15 cellular contexts compared by ENCODE assay signal in the genomic region with DNA sequence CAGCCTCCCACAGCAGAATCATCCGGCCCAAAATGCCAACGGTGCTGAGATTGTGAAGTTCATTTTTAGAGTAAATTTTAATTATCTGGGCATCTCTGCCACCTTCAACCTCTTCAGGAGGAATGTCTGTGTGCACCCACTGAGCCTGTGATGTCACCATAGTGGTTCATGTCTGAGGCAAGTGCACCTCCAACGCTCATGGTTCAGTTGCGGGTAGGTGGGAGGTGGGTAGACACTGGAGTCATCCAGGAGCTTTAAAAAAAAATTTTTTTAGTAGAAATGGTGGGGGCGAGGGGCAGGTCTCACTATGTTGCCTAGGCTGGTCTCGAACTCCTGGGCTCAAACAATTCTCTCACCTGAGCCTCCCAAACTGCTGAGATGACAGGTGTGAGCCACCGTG. TPM values are rescaled to one million over a fixed set of nuclear protein-coding genes. Genes with fewer than 3 reads are reported as not detected.
DNase-seq lines count a peak whose midpoint lies in the region; ATAC-seq, FAIRE-seq and TF ChIP-seq lines count a peak whose summit lies in the region.
"Had no signal": no experiment of that assay in that cellular context is flagged by ENCODE, and none has a peak within 500 bp of the region (broad histone marks: within the 10 kb centered on the region; RNA-seq: fewer than 3 reads in every experiment).

No MANE protein-coding gene starts in this region.

- no peak overlapping the region for H2BK120ac ChIP-seq in mesenchymal stem cell (ENCODE audit: low read depth, low read length)

- no peak overlapping the region for H2AFZ ChIP-seq in mesenchymal stem cell (ENCODE audit: low read depth, low read length)

- no peak overlapping the region for H3K18ac ChIP-seq in mesenchymal stem cell (ENCODE audit: low read depth in 1 of 2, low read length in 2 of 2)

- H3K4me1 ChIP-seq in A549, result peaks cover 25% of the 10 kb centered on the region
- peaks cover 18% of the 10 kb centered on the region for H3K4me1 ChIP-seq in CD4-positive, CD25-positive, alpha-beta regulatory T cell (ENCODE audit: control insufficient read depth, insufficient read depth, low read length, poor library complexity, severe bottlenecking)
- H3K4me1 ChIP-seq in mesenchymal stem cell (ENCODE audit: control insufficient read depth, insufficient read depth, low read depth, low read length), result peaks cover 15% of the 10 kb centered on the region

- peaks cover 0 to 1% (median 0%) of the 10 kb centered on the region in 7 donors for H3K9me3 Mint-ChIP-seq in CD4-positive, CD25-positive, alpha-beta regulatory T cell
- no peaks in the 10 kb centered on the region for H3K9me3 Mint-ChIP-seq in activated T-helper 17 cell treated with anti-CD3 and anti-CD28 coated beads, Interleukin-2, amount 50 U/mL, for 72 hours

- peaks cover 5% of the 10 kb centered on the region for H3K36me3 Mint-ChIP-seq in CD4-positive, CD25-positive, alpha-beta regulatory T cell
- peaks cover 52% of the 10 kb centered on the region for H3K36me3 Mint-ChIP-seq in activated T-helper 17 cell treated with anti-CD3 and anti-CD28 coated beads, Interleukin-2, amount 50 U/mL, for 72 hours (ENCODE audit: low read depth)

- no peak for TF ChIP-seq EP300 in A549 (IDR thresholded peaks at IDR 0.05)

- no peak for FAIRE-seq in A549 (lab: Jason Lieb, UNC)
- FAIRE-seq: HTR-8/SVneo had no signal

- peaks cover 3 to 35% (median 15%) of the 10 kb centered on the region in 4 donors for H3K4me1 Mint-ChIP-seq in CD4-positive, CD25-positive, alpha-beta regulatory T cell
- peaks cover 14% of the 10 kb centered on the region for H3K4me1 Mint-ChIP-seq in activated T-helper 17 cell treated with anti-CD3 and anti-CD28 coated beads, Interleukin-2, amount 50 U/mL, for 72 hours

- H2BK15ac ChIP-seq in mesenchymal stem cell (ENCODE audit: low read depth, poor library complexity, severe bottlenecking), result no peak overlapping the region

- H3K27me3 Mint-ChIP-seq in CD4-positive, CD25-positive, alpha-beta regulatory T cell, result peaks cover 4% of the 10 kb centered on the region
- no peaks in the 10 kb centered on the region for H3K27me3 Mint-ChIP-seq in activated T-helper 17 cell treated with anti-CD3 and anti-CD28 coated beads, Interleukin-2, amount 50 U/mL, for 72 hours

- CTCF ChIA-PET in A549 (lab: Yijun Ruan, JAX), result interaction anchor here (1.0 to 14.3 kb wide), 6 partner anchors 8 to 74 kb away, joined by 3 to 87 read pairs (median 14); no protein-coding TSS in a partner anchor

- DNase-seq in A549 (ENCODE audit: low read depth in 1 of 2, low spot score in 1 of 2) (no peak), mesenchymal stem cell (no peak), OCI-M2 (lab: John Stamatoyannopoulos, UW; ENCODE audit: unreplicated experiment) (no peak), AML-193 (lab: John Stamatoyannopoulos, UW) (no peak), ecto neural progenitor cell (ENCODE audit: low spot score) (no peak)
- no peak for DNase-seq in CD4-positive, CD25-positive, alpha-beta regulatory T cell
- DNase-seq: erythroblast; NCI-H1436; NCI-H526 treated with DMSO at 0.1 percent for 48 hours; stimulated activated CD4-positive, alpha-beta T cell treated with anti-CD3 and anti-CD28 coated beads, Interleukin-12 subunit alpha, Interleukin-12 subunit beta, amount 100 ng/mL, for 4 hours had no signal

- H3K27ac Mint-ChIP-seq in CD4-positive, CD25-positive, alpha-beta regulatory T cell, result peak overlapping the region in 2 of 3 donors; percentile 36 to 83
- H3K27ac Mint-ChIP-seq in activated T-helper 17 cell treated with anti-CD3 and anti-CD28 coated beads, Interleukin-2, amount 50 U/mL, for 72 hours, result peak overlapping the region; percentile 58

- WGBS in A549 (ENCODE audit: missing lambda C conversion rate), result 91% methylated on average over 7 of the region's 7 CpGs
- 100% methylated on average over 6 of the region's 7 CpGs for WGBS in mesenchymal stem cell

- no peak for ATAC-seq in A549
- ATAC-seq in CD4-positive, CD25-positive, alpha-beta regulatory T cell (ENCODE audit: low read depth in 2 of 2), result no peak
- no peak for ATAC-seq in activated T-helper 17 cell treated with anti-CD3 and anti-CD28 coated beads, Interleukin-2, amount 50 U/mL, for 72 hours (replicated peaks)
- ATAC-seq in GM21528 (IDR thresholded peaks at IDR 0.05; ENCODE audit: low FRiP score, unreplicated experiment), result no peak

- H3K27ac ChIP-seq in A549, result no peak overlapping the region
- H3K27ac ChIP-seq in CD4-positive, CD25-positive, alpha-beta regulatory T cell (ENCODE audit: insufficient read depth, low read length, poor library complexity, severe bottlenecking), result no peak overlapping the region
- H3K27ac ChIP-seq in mesenchymal stem cell (ENCODE audit: low read length, poor library complexity, severe bottlenecking), result no peak overlapping the region
- H3K27ac ChIP-seq: SK-N-MC had no signal

- H2BK12ac ChIP-seq in mesenchymal stem cell (ENCODE audit: low read length in 2 of 2), result no peak overlapping the region

- H3K4ac ChIP-seq in mesenchymal stem cell (ENCODE audit: low read depth in 1 of 2, low read length in 2 of 2), result no peak overlapping the region

- no peak overlapping the region for H4K8ac ChIP-seq in mesenchymal stem cell (ENCODE audit: low read length)

- peak overlapping the region in 1 of 2 experiments; percentile 82 for H3K14ac ChIP-seq in mesenchymal stem cell (ENCODE audit: low read length in 2 of 2)

- H3K4me2 ChIP-seq in A549 (peak overlapping the region; percentile 95), mesenchymal stem cell (ENCODE audit: low read length, poor library complexity, severe bottlenecking) (no peak overlapping the region)

- POLR2A ChIA-PET in A549 (lab: Yijun Ruan, JAX), result no interaction called here

- peak overlapping the region; percentile 97 for H3K9ac ChIP-seq in mesenchymal stem cell (ENCODE audit: low read length)

- TF ChIP-seq CTCF in A549 (IDR thresholded peaks at IDR 0.05), result no peak

- H3K27me3 ChIP-seq in CD4-positive, CD25-positive, alpha-beta regulatory T cell (ENCODE audit: control insufficient read depth, insufficient read depth, low read length), result no peaks in the 10 kb centered on the region
- no peaks in the 10 kb centered on the region for H3K27me3 ChIP-seq in mesenchymal stem cell (ENCODE audit: control insufficient read depth in 1 of 2, insufficient read depth in 1 of 2, low read length in 2 of 2)

- H3K9me3 ChIP-seq in A549, result no peaks in the 10 kb centered on the region
- H3K9me3 ChIP-seq in CD4-positive, CD25-positive, alpha-beta regulatory T cell (ENCODE audit: control insufficient read depth in 2 of 2, low read length in 2 of 2), result no peaks in the 10 kb centered on the region
- no peaks in the 10 kb centered on the region for H3K9me3 ChIP-seq in mesenchymal stem cell (ENCODE audit: control insufficient read depth, low read length)

- no peak for TF ChIP-seq RAD21 in A549 (conservative IDR thresholded peaks at IDR 0.05 in 1 of 2, IDR thresholded peaks at IDR 0.05 in 1 of 2)

- no peak overlapping the region for H3K23ac ChIP-seq in mesenchymal stem cell (ENCODE audit: low read length in 2 of 2)

- H3K4me3 ChIP-seq in A549 (no peak overlapping the region), mesenchymal stem cell (ENCODE audit: insufficient read depth in 1 of 2, low read depth in 1 of 2, low read length in 2 of 2) (peak overlapping the region in 1 of 2 experiments; percentile 100)
- no peak overlapping the region for H3K4me3 ChIP-seq in CD4-positive, CD25-positive, alpha-beta regulatory T cell (ENCODE audit: low read depth, low read length)

- peak overlapping the region; percentile 57 to 99 (median 94) for H3K4me3 Mint-ChIP-seq in CD4-positive, CD25-positive, alpha-beta regulatory T cell
- H3K4me3 Mint-ChIP-seq in activated T-helper 17 cell treated with anti-CD3 and anti-CD28 coated beads, Interleukin-2, amount 50 U/mL, for 72 hours, result peak overlapping the region; percentile 87

- no peak overlapping the region for H2AK5ac ChIP-seq in mesenchymal stem cell (ENCODE audit: low read length, severe bottlenecking)

- H3K79me1 ChIP-seq in mesenchymal stem cell (replicated peaks; ENCODE audit: low read length, poor library complexity, severe bottlenecking), result peaks cover 8% of the 10 kb centered on the region

- H4K91ac ChIP-seq in mesenchymal stem cell (ENCODE audit: low read length), result no peak overlapping the region

- H3K36me3 ChIP-seq in CD4-positive, CD25-positive, alpha-beta regulatory T cell (ENCODE audit: control insufficient read depth, insufficient read depth, low read length), result peaks cover 3% of the 10 kb centered on the region
- H3K36me3 ChIP-seq in mesenchymal stem cell (ENCODE audit: control insufficient read depth in 1 of 2, insufficient read depth in 2 of 2, low read depth in 1 of 2, low read length in 2 of 2), result peaks cover 16 to 27% of the 10 kb centered on the region in 2 experiments

- no peak for TF ChIP-seq POLR2A in A549 (IDR thresholded peaks at IDR 0.05; ENCODE audit: low read length)

- H2BK5ac ChIP-seq in mesenchymal stem cell (ENCODE audit: low read depth, low read length, poor library complexity, severe bottlenecking), result no peak overlapping the region

RNA-seq across cellular contexts. Expression of a gene that starts 1.9 kb away (rescaled TPM):
- polyA plus RNA-seq in A549 (2011; rRNA removed) (9.3 and 10.6 TPM in 2 replicates), A549 (2017; fragmentation: RNase III; extraction: RNeasy Plus Mini Kit Qiagen cat#74134 plus additional on column Dnase treatment) (20.5 to 22.5 TPM (median 22.3 TPM) in 3 replicates)
- polyA plus RNA-seq in A549 (2012; cell fraction: cytosol; rRNA removed), result 25.4 and 33.8 TPM in 2 replicates
- 108 and 114 TPM in 2 replicates for polyA plus RNA-seq in A549 (2012; cell fraction: nucleus; rRNA removed)
- 6.8 and 12.8 TPM in 2 replicates for polyA minus RNA-seq in A549 (2011; rRNA and poly(A)+ RNA removed)
- total RNA-seq in CD4-positive, CD25-positive, alpha-beta regulatory T cell, result 74.8 TPM
- polyA plus RNA-seq in CD4-positive, CD25-positive, alpha-beta regulatory T cell, result 10 to 100 TPM in 3 of 4 donors, 1 to 10 TPM in 1; 6.6 to 13.7 (median 12.7) TPM
- total RNA-seq in activated T-helper 17 cell treated with anti-CD3 and anti-CD28 coated beads, Interleukin-2, amount 50 U/mL, for 72 hours, result 10 to 100 TPM; 52.4 to 61.1 TPM
- 18.4 TPM for polyA plus RNA-seq in mesenchymal stem cell (2013, experiment 1 of 2)
- polyA plus RNA-seq in mesenchymal stem cell (2013, experiment 2 of 2), result 17.3 TPM

RNA-seq across cellular contexts. Expression of a gene that starts 30.6 kb away (rescaled TPM):
- polyA plus RNA-seq in A549 (2011; rRNA removed) (22.7 and 23.2 TPM in 2 replicates), A549 (2017; fragmentation: RNase III; extraction: RNeasy Plus Mini Kit Qiagen cat#74134 plus additional on column Dnase treatment) (40.1 to 42.1 TPM (median 41.2 TPM) in 3 replicates)
- 67.8 and 89.3 TPM in 2 replicates for polyA plus RNA-seq in A549 (2012; cell fraction: cytosol; rRNA removed)
- 52.7 and 59.0 TPM in 2 replicates for polyA plus RNA-seq in A549 (2012; cell fraction: nucleus; rRNA removed)
- polyA minus RNA-seq in A549 (2011; rRNA and poly(A)+ RNA removed), result 6.4 and 7.4 TPM in 2 replicates
- total RNA-seq in CD4-positive, CD25-positive, alpha-beta regulatory T cell, result 12.8 TPM
- polyA plus RNA-seq in CD4-positive, CD25-positive, alpha-beta regulatory T cell, result 10 to 100 TPM; 14.8 to 27.1 (median 18.3) TPM
- 10 to 100 TPM; 13.5 to 14.6 TPM for total RNA-seq in activated T-helper 17 cell treated with anti-CD3 and anti-CD28 coated beads, Interleukin-2, amount 50 U/mL, for 72 hours
- 32.0 TPM for polyA plus RNA-seq in mesenchymal stem cell (2013, experiment 1 of 2)
- 33.1 TPM for polyA plus RNA-seq in mesenchymal stem cell (2013, experiment 2 of 2)

RNA-seq across cellular contexts. Expression of a gene that starts 50.5 kb away (rescaled TPM):
- polyA plus RNA-seq in A549 (2011; rRNA removed) (0.28 and 0.35 TPM in 2 replicates), A549 (2017; fragmentation: RNase III; extraction: RNeasy Plus Mini Kit Qiagen cat#74134 plus additional on column Dnase treatment) (1.4 to 1.6 TPM (median 1.5 TPM) in 3 replicates)
- 1.9 and 3.0 TPM in 2 replicates for polyA plus RNA-seq in A549 (2012; cell fraction: cytosol; rRNA removed)
- 7.3 and 11.0 TPM in 2 replicates for polyA plus RNA-seq in A549 (2012; cell fraction: nucleus; rRNA removed)
- 0.15 TPM in 1 of 2 replicates, not detected in the other for polyA minus RNA-seq in A549 (2011; rRNA and poly(A)+ RNA removed)
- not detected for total RNA-seq in CD4-positive, CD25-positive, alpha-beta regulatory T cell
- polyA plus RNA-seq in CD4-positive, CD25-positive, alpha-beta regulatory T cell, result not detected
- not detected for total RNA-seq in activated T-helper 17 cell treated with anti-CD3 and anti-CD28 coated beads, Interleukin-2, amount 50 U/mL, for 72 hours
- polyA plus RNA-seq in mesenchymal stem cell (2013, experiment 1 of 2), result not detected
- polyA plus RNA-seq in mesenchymal stem cell (2013, experiment 2 of 2), result 0.01 TPM

RNA-seq across cellular contexts. Expression of a gene that starts 55.5 kb away (rescaled TPM):
- polyA plus RNA-seq in A549 (2011; rRNA removed) (8.0 and 9.0 TPM in 2 replicates), A549 (2017; fragmentation: RNase III; extraction: RNeasy Plus Mini Kit Qiagen cat#74134 plus additional on column Dnase treatment) (17.5 to 18.6 TPM (median 18.5 TPM) in 3 replicates)
- polyA plus RNA-seq in A549 (2012; cell fraction: cytosol; rRNA removed), result 22.4 and 35.8 TPM in 2 replicates
- polyA plus RNA-seq in A549 (2012; cell fraction: nucleus; rRNA removed), result 57.2 and 62.4 TPM in 2 replicates
- 7.6 and 9.4 TPM in 2 replicates for polyA minus RNA-seq in A549 (2011; rRNA and poly(A)+ RNA removed)
- 5.6 TPM for total RNA-seq in CD4-positive, CD25-positive, alpha-beta regulatory T cell
- 1 to 10 TPM; 2.2 to 8.0 (median 4.4) TPM for polyA plus RNA-seq in CD4-positive, CD25-positive, alpha-beta regulatory T cell
- total RNA-seq in activated T-helper 17 cell treated with anti-CD3 and anti-CD28 coated beads, Interleukin-2, amount 50 U/mL, for 72 hours, result 10 to 100 TPM; 24.4 to 41.4 TPM
- 4.9 TPM for polyA plus RNA-seq in mesenchymal stem cell (2013, experiment 1 of 2)
- 4.8 TPM for polyA plus RNA-seq in mesenchymal stem cell (2013, experiment 2 of 2)

RNA-seq across cellular contexts. Expression of a gene that starts 55.6 kb away (rescaled TPM):
- polyA plus RNA-seq in A549 (2011; rRNA removed) (not detected in 2 replicates), A549 (2017; fragmentation: RNase III; extraction: RNeasy Plus Mini Kit Qiagen cat#74134 plus additional on column Dnase treatment) (0.10 to 0.33 TPM in 2 of 3 replicates, not detected in the other)
- polyA plus RNA-seq in A549 (2012; cell fraction: cytosol; rRNA removed), result 0.08 and 0.12 TPM in 2 replicates
- polyA plus RNA-seq in A549 (2012; cell fraction: nucleus; rRNA removed), result 0.18 and 0.45 TPM in 2 replicates
- polyA minus RNA-seq in A549 (2011; rRNA and poly(A)+ RNA removed), result not detected in 2 replicates
- total RNA-seq in CD4-positive, CD25-positive, alpha-beta regulatory T cell, result not detected
- polyA plus RNA-seq in CD4-positive, CD25-positive, alpha-beta regulatory T cell, result not detected
- 1 to 10 TPM in 1 of 2 donors, not detected in 1; 1.9 TPM for total RNA-seq in activated T-helper 17 cell treated with anti-CD3 and anti-CD28 coated beads, Interleukin-2, amount 50 U/mL, for 72 hours
- not detected for polyA plus RNA-seq in mesenchymal stem cell (2013, experiment 1 of 2)
- not detected for polyA plus RNA-seq in mesenchymal stem cell (2013, experiment 2 of 2)
- total RNA-seq: activated CD8-positive, alpha-beta memory T cell treated with anti-CD3 and anti-CD28 coated beads for 36 hours had no signal
